8 cellular contexts compared by ENCODE assay signal in the genomic region with DNA sequence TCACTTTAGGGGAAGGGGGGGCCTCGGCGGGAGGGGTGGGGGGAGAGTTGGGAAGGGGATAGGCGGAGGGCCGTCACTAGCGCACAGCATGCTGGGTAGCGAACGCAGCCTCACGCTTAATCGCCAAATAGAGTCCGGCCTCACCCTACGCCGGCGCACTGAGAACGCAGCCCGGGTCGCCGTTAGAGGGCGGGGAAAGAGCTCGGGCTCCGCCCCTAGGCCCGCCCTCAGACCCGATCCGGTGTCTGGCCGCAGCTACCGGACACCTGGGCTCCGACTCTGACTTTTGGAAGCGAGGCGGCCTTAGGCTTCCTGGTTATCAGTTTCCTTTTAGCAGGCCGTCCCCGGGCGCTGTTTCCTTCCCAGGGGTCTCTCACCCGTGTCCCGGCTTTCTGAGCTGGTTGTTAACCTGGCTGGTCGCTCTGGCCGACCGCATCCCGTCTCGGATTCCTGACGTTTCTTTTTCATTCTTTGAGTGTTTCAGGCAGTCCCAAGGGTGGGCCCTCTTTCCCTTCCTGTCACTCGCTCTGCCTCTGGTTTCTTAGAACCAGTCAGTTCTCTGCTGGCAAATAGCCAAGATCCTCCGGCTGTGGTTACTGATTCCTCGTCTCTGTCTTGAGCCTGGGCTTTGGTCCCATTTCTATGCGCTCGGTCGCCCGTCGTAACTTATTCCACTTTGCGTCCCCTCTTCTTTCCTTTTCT. TPM values are rescaled to one million over a fixed set of nuclear protein-coding genes. Genes with fewer than 3 reads are reported as not detected.
A peak's percentile ranks its signal among the peaks of the same experiment; 100 is the strongest.
DNase-seq lines count a peak whose midpoint lies in the region; ATAC-seq and TF ChIP-seq lines count a peak whose summit lies in the region.

No MANE protein-coding gene starts in this region.

- DNase-seq in AML-193 (lab: John Stamatoyannopoulos, UW) = peak; percentile 87 to 88
- DNase-seq in NCI-H446 treated with DMSO at 0.1 percent for 48 hours (lab: John Stamatoyannopoulos, UW) = peak; percentile 95
- DNase-seq in activated CD4-positive, alpha-beta T cell treated with anti-CD3 and anti-CD28 coated beads for 1 hour = peak; percentile 83
- peak; percentile 95 for DNase-seq in cerebellum (ENCODE audit: low spot score)
- peak; percentile 94 for DNase-seq in kidney epithelial cell (ENCODE audit: low read depth)
- DNase-seq in stimulated activated CD4-positive, alpha-beta T cell treated with anti-CD3 and anti-CD28 coated beads, Interleukin-15, amount 100 ng/mL, for 24 hours = peak; percentile 94

- no peak for TF ChIP-seq CTCF in kidney epithelial cell (IDR thresholded peaks at IDR 0.05; ENCODE audit: insufficient read depth, low read length, poor library complexity, severe bottlenecking)

- peak; percentile 83 for ATAC-seq in HG03378 (IDR thresholded peaks at IDR 0.05; ENCODE audit: unreplicated experiment)

- no peaks in the 10 kb centered on the region for H3K36me3 ChIP-seq in kidney epithelial cell (ENCODE audit: control insufficient read depth, insufficient read depth, low read length)

- H3K27me3 ChIP-seq in kidney epithelial cell (ENCODE audit: control insufficient read depth, insufficient read depth, low read length) = no peaks in the 10 kb centered on the region

- peak; percentile 88 for TF ChIP-seq POLR2A in GM19099 (IDR thresholded peaks at IDR 0.05; ENCODE audit: extremely low read depth, insufficient read length, low read depth)

- peak overlapping the region; percentile 99 for H3K4me3 ChIP-seq in kidney epithelial cell (ENCODE audit: low read depth, low read length)

RNA-seq across cellular contexts. Expression of a gene that starts 0.4 kb away (rescaled TPM):
- 84.0 TPM for total RNA-seq in cerebellum
- 30.5 and 34.2 TPM in 2 replicates for total RNA-seq in kidney epithelial cell

RNA-seq across cellular contexts. Expression of a gene that starts 1.1 kb away (rescaled TPM):
- 25.5 TPM for total RNA-seq in cerebellum
- total RNA-seq in kidney epithelial cell = 5.5 and 16.0 TPM in 2 replicates

Comparison
In these comparisons a context has a peak if more than half of its experiments do, and no peak if none do; other contexts are left out.
1. Peak in every context shown above with its lines: DNase-seq, ATAC-seq and H3K4me3 ChIP-seq.